Comparison of ENCODE assay signal across 1 cellular context in the genomic region with DNA sequence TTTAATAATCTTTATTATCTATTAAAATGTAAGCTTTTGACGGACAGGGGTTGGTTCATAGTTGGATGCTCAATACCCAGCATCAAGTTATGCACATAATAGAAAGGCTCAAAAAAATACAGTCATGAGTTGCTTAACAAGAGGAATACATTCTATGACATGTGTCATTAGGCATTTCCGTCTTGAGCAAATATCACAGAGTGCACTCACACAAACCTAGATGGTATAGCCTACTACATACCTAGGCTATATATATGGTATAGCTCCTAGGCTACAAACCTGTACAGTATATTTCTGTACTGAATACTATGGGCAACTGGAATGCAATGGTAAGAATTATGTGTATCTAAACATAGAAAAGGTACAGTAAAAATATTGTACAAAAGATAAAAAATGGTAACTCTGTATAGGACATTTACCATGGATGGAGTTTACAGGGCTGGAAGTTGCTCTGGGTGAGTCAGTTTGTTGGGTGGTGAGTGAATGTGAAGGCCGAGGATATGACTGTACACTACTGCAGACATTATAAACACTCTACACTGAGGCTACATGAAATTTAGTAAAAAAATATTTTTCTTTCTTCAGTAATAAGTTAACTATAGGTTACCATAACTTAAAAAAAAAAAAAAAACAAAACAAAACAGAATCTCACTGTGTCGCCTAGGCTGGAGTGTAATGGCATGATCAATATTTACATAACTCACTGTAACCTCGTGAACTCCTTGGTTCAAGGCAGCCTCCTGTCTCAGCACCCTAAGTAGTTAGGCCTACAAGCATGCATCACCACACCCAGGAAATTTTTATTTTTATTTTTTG.
TF ChIP-seq lines count a peak whose summit lies in the region.

No MANE protein-coding gene starts in this region.

TF ChIP-seq in K562, 482 proteins besides CTCF, POLR2A, EP300 and RAD21 (continued from another document):
- TF ChIP-seq, protein P1, sequence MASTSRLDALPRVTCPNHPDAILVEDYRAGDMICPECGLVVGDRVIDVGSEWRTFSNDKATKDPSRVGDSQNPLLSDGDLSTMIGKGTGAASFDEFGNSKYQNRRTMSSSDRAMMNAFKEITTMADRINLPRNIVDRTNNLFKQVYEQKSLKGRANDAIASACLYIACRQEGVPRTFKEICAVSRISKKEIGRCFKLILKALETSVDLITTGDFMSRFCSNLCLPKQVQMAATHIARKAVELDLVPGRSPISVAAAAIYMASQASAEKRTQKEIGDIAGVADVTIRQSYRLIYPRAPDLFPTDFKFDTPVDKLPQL (IDR thresholded peaks at IDR 0.05; ENCODE audit: extremely low read depth, insufficient read length) = no peak
- TF ChIP-seq CHD2 (IDR thresholded peaks at IDR 0.05; ENCODE audit: low read depth, low read length) (no peak), MEF2D (tag; conservative IDR thresholded peaks at IDR 0.05; ENCODE audit: low read depth) (no peak), SNRNP70 (optimal IDR thresholded peaks at IDR 0.05; ENCODE audit: low read depth, low read length) (no peak)
